9 cellular contexts compared by ENCODE assay signal in genomic region chrX:41066969-41067368, GRCh38.
"Had no signal": no experiment of that assay in that cellular context is flagged by ENCODE, and none has a peak within 500 bp of the region (broad histone marks: within the 10 kb centered on the region; RNA-seq: fewer than 3 reads in every experiment).

No MANE protein-coding gene starts in this region.

- H3K9me3 Mint-ChIP-seq: HFFc6 had no signal

- H3K36me3 ChIP-seq: HAP-1 had no signal

- H3K4me3 ChIP-seq: GM23248, HAP-1 had no signal

- H2AFZ ChIP-seq: GM23248 had no signal

- H3K9ac ChIP-seq: GM23248 had no signal

- H3K27ac ChIP-seq: GM23248, HL-60 had no signal

- DNase-seq: GM23248, GOT3, H7, HFFc6, IMR-90, KBM-7 had no signal

- H3K27ac Mint-ChIP-seq: HFFc6 had no signal

- H3K4me3 Mint-ChIP-seq: HFFc6 had no signal

- ATAC-seq: HCT116 had no signal
